Comparison of ENCODE assay signal across 24 cellular contexts in genomic region chr4:6705638-6706037, GRCh38. TPM values are rescaled to one million over a fixed set of nuclear protein-coding genes. Genes with fewer than 3 reads are reported as not detected.
DNase-seq lines count a peak whose midpoint lies in the region; ATAC-seq and TF ChIP-seq lines count a peak whose summit lies in the region.
"Had no signal": no experiment of that assay in that cellular context is flagged by ENCODE, and none has a peak within 500 bp of the region (broad histone marks: within the 10 kb centered on the region; RNA-seq: fewer than 3 reads in every experiment).

No MANE protein-coding gene starts in this region.

- H3K27ac ChIP-seq in CD8-positive, alpha-beta T cell (ENCODE audit: low read depth, low read length): no peak overlapping the region
- H3K27ac ChIP-seq: BLaER1, heart left ventricle, parathyroid adenoma, sigmoid colon, vagina had no signal

- TF ChIP-seq CTCF in CD8-positive, alpha-beta T cell (IDR thresholded peaks at IDR 0.05): no peak
- no peak for TF ChIP-seq CTCF in nephron (IDR thresholded peaks at IDR 0.05; ENCODE audit: unreplicated experiment in 3 of 3)

- intact Hi-C loops in activated CD4-positive, alpha-beta memory T cell treated with anti-CD3 and anti-CD28 coated beads for 36 hours (cut with micrococcal nuclease): loop anchor here (1.0 kb wide), 1 partner anchor 9 kb away; no protein-coding TSS in a partner anchor
- intact Hi-C loops in CD8-positive, alpha-beta T cell (cut with DNase I, micrococcal nuclease): no loop called here

- peaks cover 52% of the 10 kb centered on the region for H3K36me3 Mint-ChIP-seq in activated CD4-positive, alpha-beta memory T cell treated with anti-CD3 and anti-CD28 coated beads for 36 hours
- H3K36me3 Mint-ChIP-seq in activated CD4-positive, alpha-beta memory T cell treated with anti-CD3 and anti-CD28 coated beads, Interleukin-2, amount 10 ng/mL, durations not matched to agents 7 days and 5 days (ENCODE audit: low read depth): peaks cover 79% of the 10 kb centered on the region
- peaks cover 74% of the 10 kb centered on the region for H3K36me3 Mint-ChIP-seq in CD8-positive, alpha-beta T cell
- peaks cover 43 to 48% of the 10 kb centered on the region in 2 donors for H3K36me3 Mint-ChIP-seq in activated naive CD4-positive, alpha-beta T cell treated with anti-CD3 and anti-CD28 coated beads, Interleukin-2, amount 50 U/mL, for 72 hours
- H3K36me3 Mint-ChIP-seq in nephron (ENCODE audit: low read depth): peaks cover 87% of the 10 kb centered on the region

- no peaks in the 10 kb centered on the region for H3K27me3 ChIP-seq in CD8-positive, alpha-beta T cell (ENCODE audit: insufficient read depth, low read length)
- H3K27me3 ChIP-seq: BLaER1, heart left ventricle, sigmoid colon, vagina had no signal

- peak overlapping the region; percentile 11 for H3K4me3 Mint-ChIP-seq in activated CD4-positive, alpha-beta memory T cell treated with anti-CD3 and anti-CD28 coated beads for 36 hours
- H3K4me3 Mint-ChIP-seq in activated CD4-positive, alpha-beta memory T cell treated with anti-CD3 and anti-CD28 coated beads, Interleukin-2, amount 10 ng/mL, durations not matched to agents 7 days and 5 days: no peak overlapping the region
- peak overlapping the region; percentile 2 for H3K4me3 Mint-ChIP-seq in CD8-positive, alpha-beta T cell
- H3K4me3 Mint-ChIP-seq in nephron: peak overlapping the region in 2 of 3 experiments; percentile 17 to 45

- no peaks in the 10 kb centered on the region for H3K9me3 ChIP-seq in CD8-positive, alpha-beta T cell (ENCODE audit: low read length)
- H3K9me3 ChIP-seq: heart left ventricle, sigmoid colon, vagina had no signal

- peaks cover 12% of the 10 kb centered on the region for H3K36me3 ChIP-seq in CD8-positive, alpha-beta T cell (ENCODE audit: insufficient read depth, low read length)
- H3K36me3 ChIP-seq: vagina had no signal

- H3K27me3 Mint-ChIP-seq in activated CD4-positive, alpha-beta memory T cell treated with anti-CD3 and anti-CD28 coated beads for 36 hours: no peaks in the 10 kb centered on the region
- H3K27me3 Mint-ChIP-seq in activated CD4-positive, alpha-beta memory T cell treated with anti-CD3 and anti-CD28 coated beads, Interleukin-2, amount 10 ng/mL, durations not matched to agents 7 days and 5 days: no peaks in the 10 kb centered on the region
- no peaks in the 10 kb centered on the region for H3K27me3 Mint-ChIP-seq in CD8-positive, alpha-beta T cell (ENCODE audit: low read depth)
- H3K27me3 Mint-ChIP-seq in nephron (ENCODE audit: low read depth): peaks cover 5% of the 10 kb centered on the region

- H3K4me3 ChIP-seq in CD8-positive, alpha-beta T cell (ENCODE audit: low read depth, low read length): no peak overlapping the region
- H3K4me3 ChIP-seq: BLaER1, heart left ventricle, sigmoid colon, vagina had no signal

- ATAC-seq in CD8-positive, alpha-beta T cell: no peak
- ATAC-seq in activated naive CD4-positive, alpha-beta T cell treated with anti-CD3 and anti-CD28 coated beads, Interleukin-2, amount 50 U/mL, for 72 hours: peak; percentile 36 to 51
- ATAC-seq: heart left ventricle, left cardiac atrium had no signal

- peaks cover 50% of the 10 kb centered on the region for H3K4me1 ChIP-seq in CD8-positive, alpha-beta T cell (ENCODE audit: insufficient read depth, low read length)

- POLR2A ChIA-PET in activated CD4-positive, alpha-beta memory T cell treated with anti-CD3 and anti-CD28 coated beads for 36 hours (lab: Charles Lee): interaction anchor here (2.2 to 8.1 kb wide), 2 partner anchors 10 to 31 kb away, joined by 9 to 75 read pairs; a partner anchor contains a TSS
- POLR2A ChIA-PET in activated CD4-positive, alpha-beta memory T cell treated with anti-CD3 and anti-CD28 coated beads, Interleukin-2, amount 10 ng/mL, durations not matched to agents 7 days and 5 days (lab: Charles Lee): interaction anchor here (1.4 to 12.3 kb wide), 4 partner anchors 13 to 65 kb away, joined by 5 to 253 read pairs (median 117); partner anchors contain the start of genes MRFAP1 and S100P
- POLR2A ChIA-PET in CD8-positive, alpha-beta T cell (lab: Charles Lee): interaction anchor here (2.6 to 12.3 kb wide), 2 partner anchors 16 to 30 kb away, joined by 14 to 155 read pairs; a partner anchor contains a TSS

- peak overlapping the region; percentile 83 for H3K27ac Mint-ChIP-seq in activated CD4-positive, alpha-beta memory T cell treated with anti-CD3 and anti-CD28 coated beads for 36 hours
- no peak overlapping the region for H3K27ac Mint-ChIP-seq in activated CD4-positive, alpha-beta memory T cell treated with anti-CD3 and anti-CD28 coated beads, Interleukin-2, amount 10 ng/mL, durations not matched to agents 7 days and 5 days
- H3K27ac Mint-ChIP-seq in CD8-positive, alpha-beta T cell: no peak overlapping the region
- H3K27ac Mint-ChIP-seq in activated naive CD4-positive, alpha-beta T cell treated with anti-CD3 and anti-CD28 coated beads, Interleukin-2, amount 50 U/mL, for 72 hours: peak overlapping the region in 1 of 2 donors; percentile 56
- no peak overlapping the region for H3K27ac Mint-ChIP-seq in nephron

- no peaks in the 10 kb centered on the region for H3K9me3 Mint-ChIP-seq in activated CD4-positive, alpha-beta memory T cell treated with anti-CD3 and anti-CD28 coated beads for 36 hours
- H3K9me3 Mint-ChIP-seq in activated CD4-positive, alpha-beta memory T cell treated with anti-CD3 and anti-CD28 coated beads, Interleukin-2, amount 10 ng/mL, durations not matched to agents 7 days and 5 days: peaks cover under 1% of the 10 kb centered on the region
- no peaks in the 10 kb centered on the region for H3K9me3 Mint-ChIP-seq in CD8-positive, alpha-beta T cell
- H3K9me3 Mint-ChIP-seq in activated naive CD4-positive, alpha-beta T cell treated with anti-CD3 and anti-CD28 coated beads, Interleukin-2, amount 50 U/mL, for 72 hours: peaks cover 0 to 7% of the 10 kb centered on the region in 2 donors
- peaks cover 48% of the 10 kb centered on the region for H3K9me3 Mint-ChIP-seq in nephron

- CTCF ChIA-PET in activated CD4-positive, alpha-beta memory T cell treated with anti-CD3 and anti-CD28 coated beads for 36 hours (lab: Charles Lee): interaction anchor here (0.6 to 7.1 kb wide), 8 partner anchors 10 to 337 kb away, joined by 3 to 96 read pairs (median 4); partner anchors contain the start of gene TADA2B
- CTCF ChIA-PET in activated CD4-positive, alpha-beta memory T cell treated with anti-CD3 and anti-CD28 coated beads, Interleukin-2, amount 10 ng/mL, durations not matched to agents 7 days and 5 days (lab: Charles Lee): interaction anchor here (1.8 to 5.6 kb wide), 4 partner anchors 9 to 31 kb away, joined by 7 to 41 read pairs (median 14); a partner anchor contains a TSS
- CTCF ChIA-PET in CD8-positive, alpha-beta T cell (lab: Charles Lee): interaction anchor here (1.4 to 5.1 kb wide), 6 partner anchors 12 to 167 kb away, joined by 3 to 53 read pairs (median 6); partner anchors contain the start of gene MRFAP1

- peak; percentile 49 for DNase-seq in activated CD4-positive, alpha-beta memory T cell treated with anti-CD3 and anti-CD28 coated beads for 36 hours
- no peak for DNase-seq in activated CD4-positive, alpha-beta memory T cell treated with anti-CD3 and anti-CD28 coated beads, Interleukin-2, amount 10 ng/mL, durations not matched to agents 7 days and 5 days
- DNase-seq in CD8-positive, alpha-beta T cell: no peak
- DNase-seq in activated naive CD4-positive, alpha-beta T cell treated with anti-CD3 and anti-CD28 coated beads, Interleukin-2, amount 50 U/mL, for 72 hours (ENCODE audit: low spot score in 2 of 2): no peak
- DNase-seq in NCI-H524 (lab: John Stamatoyannopoulos, UW) (no peak), NCI-H2081 (lab: John Stamatoyannopoulos, UW) (no peak), NCI-H1105 (lab: John Stamatoyannopoulos, UW) (no peak)
- DNase-seq: ACHN; activated CD4-positive, alpha-beta T cell treated with anti-CD3 and anti-CD28 coated beads, Interleukin-2, amount 50 U/mL, for 4 hours; heart left ventricle; Karpas-422; left cardiac atrium; mesenchymal stem cell; NCI-H1092; NCI-H2029; NCI-H345; Right ventricle myocardium superior; sigmoid colon had no signal

- H3K4me1 Mint-ChIP-seq in activated CD4-positive, alpha-beta memory T cell treated with anti-CD3 and anti-CD28 coated beads for 36 hours (ENCODE audit: low read depth): peaks cover 66% of the 10 kb centered on the region
- peaks cover 66% of the 10 kb centered on the region for H3K4me1 Mint-ChIP-seq in activated CD4-positive, alpha-beta memory T cell treated with anti-CD3 and anti-CD28 coated beads, Interleukin-2, amount 10 ng/mL, durations not matched to agents 7 days and 5 days
- peaks cover 76% of the 10 kb centered on the region for H3K4me1 Mint-ChIP-seq in CD8-positive, alpha-beta T cell (ENCODE audit: low read depth)
- H3K4me1 Mint-ChIP-seq in nephron: peaks cover 30% of the 10 kb centered on the region

RNA-seq across cellular contexts. Expression of gene MRFAP1L1, which starts 4.0 kb away (rescaled TPM):
- 10 to 100 TPM; 50.7 to 52.0 TPM for total RNA-seq in activated CD4-positive, alpha-beta memory T cell treated with anti-CD3 and anti-CD28 coated beads for 36 hours
- total RNA-seq in activated CD4-positive, alpha-beta memory T cell treated with anti-CD3 and anti-CD28 coated beads, Interleukin-2, amount 10 ng/mL, durations not matched to agents 7 days and 5 days: 10 to 100 TPM; 81.9 to 83.1 TPM
- 10 to 100 TPM; 27.5 to 30.0 TPM for total RNA-seq in CD8-positive, alpha-beta T cell
- total RNA-seq in activated naive CD4-positive, alpha-beta T cell treated with anti-CD3 and anti-CD28 coated beads, Interleukin-2, amount 50 U/mL, for 72 hours: 10 to 100 TPM; 23.1 to 40.5 TPM

RNA-seq across cellular contexts. Expression of gene BLOC1S4, which starts 10.3 kb away (rescaled TPM):
- total RNA-seq in activated CD4-positive, alpha-beta memory T cell treated with anti-CD3 and anti-CD28 coated beads for 36 hours: 10 to 100 TPM; 17.0 to 19.7 TPM
- total RNA-seq in activated CD4-positive, alpha-beta memory T cell treated with anti-CD3 and anti-CD28 coated beads, Interleukin-2, amount 10 ng/mL, durations not matched to agents 7 days and 5 days: 10 to 100 TPM; 22.9 to 23.2 TPM
- 10 to 100 TPM; 29.7 to 30.7 TPM for total RNA-seq in CD8-positive, alpha-beta T cell
- 10 to 100 TPM in 1 of 2 donors, 1 to 10 TPM in 1; 7.2 to 15.9 TPM for total RNA-seq in activated naive CD4-positive, alpha-beta T cell treated with anti-CD3 and anti-CD28 coated beads, Interleukin-2, amount 50 U/mL, for 72 hours

RNA-seq across cellular contexts. Expression of gene S100P, which starts 12.0 kb away (rescaled TPM):
- 10 to 100 TPM; 19.3 to 20.3 TPM for total RNA-seq in activated CD4-positive, alpha-beta memory T cell treated with anti-CD3 and anti-CD28 coated beads for 36 hours
- total RNA-seq in activated CD4-positive, alpha-beta memory T cell treated with anti-CD3 and anti-CD28 coated beads, Interleukin-2, amount 10 ng/mL, durations not matched to agents 7 days and 5 days: 100 to 1,000 TPM; 165 to 176 TPM
- 1 to 10 TPM; 1.1 to 1.5 TPM for total RNA-seq in CD8-positive, alpha-beta T cell
- 1 to 10 TPM in 1 of 2 donors, not detected in 1; 1.7 TPM for total RNA-seq in activated naive CD4-positive, alpha-beta T cell treated with anti-CD3 and anti-CD28 coated beads, Interleukin-2, amount 50 U/mL, for 72 hours
- total RNA-seq: G401, H1, Right ventricle myocardium superior had no signal

Comparison
In these comparisons a context has a peak if more than half of its experiments do, and no peak if none do; other contexts are left out.
1. RNA of gene S100P, which starts 12.0 kb away (total RNA-seq): 165 to 176 TPM in activated CD4-positive, alpha-beta memory T cell treated with anti-CD3 and anti-CD28 coated beads, Interleukin-2, amount 10 ng/mL, durations not matched to agents 7 days and 5 days; 19.3 to 20.3 TPM in activated CD4-positive, alpha-beta memory T cell treated with anti-CD3 and anti-CD28 coated beads for 36 hours, 1.7 TPM in activated naive CD4-positive, alpha-beta T cell treated with anti-CD3 and anti-CD28 coated beads, Interleukin-2, amount 50 U/mL, for 72 hours and 1.1 to 1.5 TPM in CD8-positive, alpha-beta T cell; every median in the first group is over 4 times any median in the second.